ENCODE assay signal across 8 cellular contexts in genomic region chr1:85464497-85465098, GRCh38. TPM values are rescaled to one million over a fixed set of nuclear protein-coding genes. Genes with fewer than 3 reads are reported as not detected.
DNase-seq lines count a peak whose midpoint lies in the region; ATAC-seq, FAIRE-seq and TF ChIP-seq lines count a peak whose summit lies in the region.

No MANE protein-coding gene starts in this region.

- in situ Hi-C loops in GM13976 (cut with MboI; ENCODE audit: low sequenced_read_pairs, unreplicated experiment) = no loop called here

- H3K4me1 Mint-ChIP-seq in activated naive CD4-positive, alpha-beta T cell treated with anti-CD3 and anti-CD28 coated beads, Interleukin-2, amount 10 ng/mL, durations not matched to agents 7 days and 5 days = peaks cover 12% of the 10 kb centered on the region

- peak overlapping the region; percentile 9 for H3K4me3 Mint-ChIP-seq in activated naive CD4-positive, alpha-beta T cell treated with anti-CD3 and anti-CD28 coated beads, Interleukin-2, amount 10 ng/mL, durations not matched to agents 7 days and 5 days

- H3K36me3 Mint-ChIP-seq in activated naive CD4-positive, alpha-beta T cell treated with anti-CD3 and anti-CD28 coated beads, Interleukin-2, amount 10 ng/mL, durations not matched to agents 7 days and 5 days = no peaks in the 10 kb centered on the region

- H3K4me1 ChIP-seq in neuron (ENCODE audit: insufficient read depth, low read length) = peaks cover 25% of the 10 kb centered on the region

- no peaks in the 10 kb centered on the region for H3K9me3 Mint-ChIP-seq in activated naive CD4-positive, alpha-beta T cell treated with anti-CD3 and anti-CD28 coated beads, Interleukin-2, amount 10 ng/mL, durations not matched to agents 7 days and 5 days

- peak; percentile 54 for ATAC-seq in HG02938 (IDR thresholded peaks at IDR 0.05; ENCODE audit: unreplicated experiment)

- peak; percentile 94 for FAIRE-seq in urothelium cell line (lab: Jason Lieb, UNC)

- H2AFZ ChIP-seq in neuron (ENCODE audit: low read depth, low read length) = peak overlapping the region; percentile 92

- TF ChIP-seq CTCF in GM13976 (IDR thresholded peaks at IDR 0.05; ENCODE audit: borderline replicate concordance, control extremely low read depth, extremely low read depth, insufficient read depth, missing control alignments) = no peak

- no peak overlapping the region for H3K27ac Mint-ChIP-seq in activated naive CD4-positive, alpha-beta T cell treated with anti-CD3 and anti-CD28 coated beads, Interleukin-2, amount 10 ng/mL, durations not matched to agents 7 days and 5 days

- peaks cover 53% of the 10 kb centered on the region for H3K27me3 Mint-ChIP-seq in activated naive CD4-positive, alpha-beta T cell treated with anti-CD3 and anti-CD28 coated beads, Interleukin-2, amount 10 ng/mL, durations not matched to agents 7 days and 5 days

- peaks cover 2% of the 10 kb centered on the region for H3K9me3 ChIP-seq in neuron (ENCODE audit: low read length)

- H3K27me3 ChIP-seq in neuron (ENCODE audit: insufficient read depth, low read length) = no peaks in the 10 kb centered on the region

- H3K36me3 ChIP-seq in neuron (ENCODE audit: insufficient read depth, low read length) = no peaks in the 10 kb centered on the region

- DNase-seq in A172 (ENCODE audit: low spot score) = peak; percentile 31
- peak; percentile 71 for DNase-seq in GM13976 (ENCODE audit: low spot score)
- peak; percentile 90 for DNase-seq in NCI-H226
- peak; percentile 36 for DNase-seq in activated naive CD4-positive, alpha-beta T cell treated with anti-CD3 and anti-CD28 coated beads, Interleukin-2, amount 10 ng/mL, durations not matched to agents 7 days and 5 days
- DNase-seq in germinal center (ENCODE audit: low spot score) = peak; percentile 41
- DNase-seq in urothelium cell line (ENCODE audit: low spot score) = peak; percentile 80

- CTCF ChIA-PET in activated naive CD4-positive, alpha-beta T cell treated with anti-CD3 and anti-CD28 coated beads, Interleukin-2, amount 10 ng/mL, durations not matched to agents 7 days and 5 days (lab: Charles Lee) = no interaction called here

- H3K4me3 ChIP-seq in neuron (ENCODE audit: low read length) = peak overlapping the region; percentile 87

RNA-seq across cellular contexts. Expression of gene DDAH1, which starts 0.4 kb away (rescaled TPM):
- 19.0 and 20.7 TPM in 2 replicates for total RNA-seq in A172 (2014; rRNA removed; shearing (Covaris generic))

Comparison
In these comparisons a context has a peak if more than half of its experiments do, and no peak if none do; other contexts are left out.
1. Peak in every context shown above with its lines: DNase-seq, ATAC-seq and H3K4me3 ChIP-seq.
2. DNase-seq: peak in every context shown above with its lines; median percentile 90 in NCI-H226; 80 in urothelium cell line; 71 in GM13976; 41 in germinal center; 36 in activated naive CD4-positive, alpha-beta T cell treated with anti-CD3 and anti-CD28 coated beads, Interleukin-2, amount 10 ng/mL, durations not matched to agents 7 days and 5 days; 31 in A172.